16 cellular contexts compared by ENCODE assay signal in genomic region chr14:39451811-39452210, GRCh38. TPM values are rescaled to one million over a fixed set of nuclear protein-coding genes. Genes with fewer than 3 reads are reported as not detected.
DNase-seq lines count a peak whose midpoint lies in the region; ATAC-seq and TF ChIP-seq lines count a peak whose summit lies in the region.
"Had no signal": no experiment of that assay in that cellular context is flagged by ENCODE, and none has a peak within 500 bp of the region (broad histone marks: within the 10 kb centered on the region; RNA-seq: fewer than 3 reads in every experiment).

No MANE protein-coding gene starts in this region.

- CTCF ChIA-PET in CD4-positive, alpha-beta T cell (lab: Charles Lee), result no interaction called here

- H3K27me3 ChIP-seq in CD4-positive, alpha-beta T cell (ENCODE audit: control insufficient read depth, insufficient read depth, low read length), result no peaks in the 10 kb centered on the region
- H3K27me3 ChIP-seq: breast epithelium had no signal

- no peaks in the 10 kb centered on the region for H3K9me3 Mint-ChIP-seq in activated T-helper 17 cell treated with anti-CD3 and anti-CD28 coated beads, Interleukin-2, amount 50 U/mL, for 72 hours
- no peaks in the 10 kb centered on the region for H3K9me3 Mint-ChIP-seq in CD4-positive, alpha-beta T cell
- H3K9me3 Mint-ChIP-seq: neural crest cell had no signal

- POLR2A ChIA-PET in CD4-positive, alpha-beta T cell (lab: Charles Lee), result no interaction called here

- H3K27ac Mint-ChIP-seq in activated T-helper 17 cell treated with anti-CD3 and anti-CD28 coated beads, Interleukin-2, amount 50 U/mL, for 72 hours, result peak overlapping the region; percentile 1
- no peak overlapping the region for H3K27ac Mint-ChIP-seq in CD4-positive, alpha-beta T cell
- H3K27ac Mint-ChIP-seq: CD14-positive monocyte had no signal

- H3K27me3 Mint-ChIP-seq in activated T-helper 17 cell treated with anti-CD3 and anti-CD28 coated beads, Interleukin-2, amount 50 U/mL, for 72 hours, result no peaks in the 10 kb centered on the region
- no peaks in the 10 kb centered on the region for H3K27me3 Mint-ChIP-seq in CD4-positive, alpha-beta T cell

- H3K27ac ChIP-seq in CD4-positive, alpha-beta T cell (ENCODE audit: low read depth, low read length), result no peak overlapping the region
- H3K27ac ChIP-seq: breast epithelium had no signal

- TF ChIP-seq CTCF in CD4-positive, alpha-beta T cell (IDR thresholded peaks at IDR 0.05), result no peak

- no peaks in the 10 kb centered on the region for H3K9me3 ChIP-seq in CD4-positive, alpha-beta T cell (ENCODE audit: control insufficient read depth, low read length)
- H3K9me3 ChIP-seq: breast epithelium had no signal

- no peak for DNase-seq in CD4-positive, alpha-beta T cell
- DNase-seq in HuH-7 (ENCODE audit: low spot score) (no peak), SHP77 treated with DMSO at 0.1 percent for 48 hours (lab: John Stamatoyannopoulos, UW) (no peak)
- DNase-seq: effector CD4-positive, alpha-beta T cell; HCEC 1CT; mammary epithelial cell; NCI-H2081; NCI-H748 treated with DMSO at 0.1 percent for 48 hours had no signal

- H3K36me3 Mint-ChIP-seq in activated T-helper 17 cell treated with anti-CD3 and anti-CD28 coated beads, Interleukin-2, amount 50 U/mL, for 72 hours (ENCODE audit: low read depth), result no peaks in the 10 kb centered on the region
- H3K36me3 Mint-ChIP-seq in CD4-positive, alpha-beta T cell (ENCODE audit: low read depth), result no peaks in the 10 kb centered on the region
- H3K36me3 Mint-ChIP-seq: CD14-positive monocyte had no signal

- ATAC-seq in GM19035 (IDR thresholded peaks at IDR 0.05; ENCODE audit: unreplicated experiment) (peak; percentile 50), GM21447 (IDR thresholded peaks at IDR 0.05; ENCODE audit: unreplicated experiment) (peak; percentile 57), HG03097 (IDR thresholded peaks at IDR 0.05; ENCODE audit: low FRiP score, unreplicated experiment) (peak; percentile 46)
- ATAC-seq in activated T-helper 17 cell treated with anti-CD3 and anti-CD28 coated beads, Interleukin-2, amount 50 U/mL, for 72 hours (replicated peaks), result peak; percentile 78
- ATAC-seq in CD4-positive, alpha-beta T cell (ENCODE audit: poor library complexity), result no peak
- ATAC-seq: sciatic nerve had no signal

- intact Hi-C loops in CD4-positive, alpha-beta T cell (cut with DNase I, micrococcal nuclease), result no loop called here

- peak overlapping the region; percentile 38 for H3K4me3 Mint-ChIP-seq in activated T-helper 17 cell treated with anti-CD3 and anti-CD28 coated beads, Interleukin-2, amount 50 U/mL, for 72 hours
- no peak overlapping the region for H3K4me3 Mint-ChIP-seq in CD4-positive, alpha-beta T cell
- H3K4me3 Mint-ChIP-seq: CD14-positive monocyte, neural crest cell had no signal

- H3K4me1 Mint-ChIP-seq in activated T-helper 17 cell treated with anti-CD3 and anti-CD28 coated beads, Interleukin-2, amount 50 U/mL, for 72 hours, result peaks cover 18% of the 10 kb centered on the region
- H3K4me1 Mint-ChIP-seq in CD4-positive, alpha-beta T cell (ENCODE audit: low read depth), result no peaks in the 10 kb centered on the region
- H3K4me1 Mint-ChIP-seq: CD14-positive monocyte, neural crest cell had no signal

RNA-seq across cellular contexts. Expression of gene FBXO33, which starts 19.6 kb away (rescaled TPM):
- 10 to 100 TPM; 15.8 to 19.1 TPM for total RNA-seq in activated T-helper 17 cell treated with anti-CD3 and anti-CD28 coated beads, Interleukin-2, amount 50 U/mL, for 72 hours
- total RNA-seq in CD4-positive, alpha-beta T cell, result 10 to 100 TPM; 94.6 to 97.4 TPM

Comparison
In these comparisons a context has a peak if more than half of its experiments do, and no peak if none do; other contexts are left out.
1. RNA of gene FBXO33, which starts 19.6 kb away (total RNA-seq): 94.6 to 97.4 TPM in CD4-positive, alpha-beta T cell; 15.8 to 19.1 TPM in activated T-helper 17 cell treated with anti-CD3 and anti-CD28 coated beads, Interleukin-2, amount 50 U/mL, for 72 hours; every median in the first group is over 4 times any median in the second.